ENCODE assay signal across 8 cellular contexts in genomic region chr18:57959278-57959677, GRCh38.
DNase-seq lines count a peak whose midpoint lies in the region; ATAC-seq, FAIRE-seq and TF ChIP-seq lines count a peak whose summit lies in the region.

No MANE protein-coding gene starts in this region.

- H3K18ac ChIP-seq in H1 (ENCODE audit: extremely low read depth, low read length), result no peak overlapping the region

- no peak overlapping the region for H2BK15ac ChIP-seq in H1 (ENCODE audit: low read length)

- H3K9me3 ChIP-seq in DOHH2 (ENCODE audit: control insufficient read depth, insufficient read depth, low read length), result no peaks in the 10 kb centered on the region
- H3K9me3 ChIP-seq in H1 (ENCODE audit: insufficient read depth in 2 of 2, low read depth in 1 of 2, low read length in 1 of 2), result no peaks in the 10 kb centered on the region
- H3K9me3 ChIP-seq in aorta (ENCODE audit: control insufficient read depth, low read length), result no peaks in the 10 kb centered on the region
- H3K9me3 ChIP-seq in vagina, result no peaks in the 10 kb centered on the region

- H2BK120ac ChIP-seq in H1 (replicated peaks; ENCODE audit: low read depth, low read length), result no peak overlapping the region

- no peaks in the 10 kb centered on the region for H3K36me3 Mint-ChIP-seq in HFFc6 (ENCODE audit: low read depth)
- H3K36me3 Mint-ChIP-seq in nephron (ENCODE audit: low read depth), result no peaks in the 10 kb centered on the region

- peak; percentile 81 for TF ChIP-seq CTCF in DOHH2 (IDR thresholded peaks at IDR 0.05; ENCODE audit: low read depth, low read length, poor library complexity, severe bottlenecking)
- peak; percentile 69 for TF ChIP-seq CTCF in HFFc6 (IDR thresholded peaks at IDR 0.05)
- TF ChIP-seq CTCF in H1 (IDR thresholded peaks at IDR 0.05; ENCODE audit: control extremely low read depth in 1 of 3, insufficient read depth in 1 of 3, low read depth in 1 of 3, low read length in 3 of 3), result peak; percentile 41 to 66 (median 55)
- TF ChIP-seq CTCF in nephron (IDR thresholded peaks at IDR 0.05; ENCODE audit: unreplicated experiment in 3 of 3), result peak; percentile 35 to 53 (median 37)
- no peak for TF ChIP-seq CTCF in vagina (IDR thresholded peaks at IDR 0.05)

- POLR2A ChIA-PET in H1 (lab: Charles Lee; ENCODE audit: partially characterized antibody), result interaction anchor here (0.8 kb wide), 1 partner anchor 300 kb away, joined by 4 read pairs; no protein-coding TSS in a partner anchor

- no peak overlapping the region for H3K9ac ChIP-seq in H1 (replicated peaks in 1 of 4; ENCODE audit: extremely low read depth in 1 of 4, low read depth in 3 of 4, low read length in 3 of 4)

- no peak overlapping the region for H2AK5ac ChIP-seq in H1 (ENCODE audit: low read depth, low read length)

- no peak for ATAC-seq in aorta (ENCODE audit: low FRiP score)

- FAIRE-seq in H1 (lab: Jason Lieb, UNC), result peak; percentile 82

- TF ChIP-seq POLR2A in H1 (IDR thresholded peaks at IDR 0.05; ENCODE audit: control extremely low read depth in 1 of 2, low read depth in 2 of 2, low read length in 2 of 2) (no peak), vagina (IDR thresholded peaks at IDR 0.05) (no peak)

- no peak overlapping the region for H3K4ac ChIP-seq in H1 (replicated peaks; ENCODE audit: insufficient read length, low read depth, low read length)

- H3K27ac ChIP-seq in DOHH2 (ENCODE audit: low read depth, low read length), result 0 out of 2 replicates have a peak overlapping the region, but pooled peaks have one; percentile 8
- H3K27ac ChIP-seq in H1 (ENCODE audit: low read depth, low read length), result no peak overlapping the region
- H3K27ac ChIP-seq in aorta (ENCODE audit: low read depth in 1 of 2, low read length in 2 of 2), result no peak overlapping the region
- H3K27ac ChIP-seq in vagina, result no peak overlapping the region

- no peaks in the 10 kb centered on the region for H3K9me2 ChIP-seq in DOHH2 (replicated peaks; ENCODE audit: control insufficient read depth, low read length)

- no peak overlapping the region for H3K23ac ChIP-seq in H1 (ENCODE audit: insufficient read length)

- H3K27ac Mint-ChIP-seq in HFFc6, result no peak overlapping the region
- H3K27ac Mint-ChIP-seq in nephron, result no peak overlapping the region

- H3K14ac ChIP-seq in H1 (ENCODE audit: insufficient read length), result no peak overlapping the region

- H3K27me3 ChIP-seq in DOHH2 (ENCODE audit: control insufficient read depth, low read length) (0 out of 2 replicates have a peak, but pooled peaks cover 3% of the 10 kb centered on the region), H1 (replicated peaks in 1 of 4; ENCODE audit: control insufficient read depth in 3 of 4, extremely low read depth in 1 of 4, insufficient read depth in 3 of 4, low read length in 3 of 4) (no peaks in the 10 kb centered on the region), aorta (ENCODE audit: control insufficient read depth in 1 of 2, insufficient read depth in 2 of 2, low read length in 1 of 2) (no peaks in the 10 kb centered on the region), vagina (no peaks in the 10 kb centered on the region)

- H3K79me2 ChIP-seq in DOHH2 (ENCODE audit: control insufficient read depth, low read length), result no peaks in the 10 kb centered on the region
- H3K79me2 ChIP-seq in H1 (ENCODE audit: control insufficient read depth in 1 of 2, insufficient read depth in 2 of 2, low read length in 2 of 2), result no peaks in the 10 kb centered on the region

- H4K20me1 ChIP-seq in DOHH2 (ENCODE audit: control insufficient read depth, insufficient read depth, low read depth, low read length) (no peaks in the 10 kb centered on the region), H1 (replicated peaks in 1 of 2; ENCODE audit: control insufficient read depth in 1 of 2, insufficient read depth in 2 of 2, low read length in 2 of 2) (no peaks in the 10 kb centered on the region)

- no peak overlapping the region for H4K8ac ChIP-seq in H1 (ENCODE audit: extremely low read depth, insufficient read depth, low read length)

- H3K56ac ChIP-seq in H1 (replicated peaks; ENCODE audit: insufficient read length, low read depth, low read length), result no peak overlapping the region

- no peak overlapping the region for H2BK5ac ChIP-seq in H1 (ENCODE audit: low read depth, low read length)

- H3K9me3 Mint-ChIP-seq in HFFc6 (no peaks in the 10 kb centered on the region), nephron (no peaks in the 10 kb centered on the region)

- H3K4me2 ChIP-seq in DOHH2 (ENCODE audit: low read length), result no peak overlapping the region
- no peak overlapping the region for H3K4me2 ChIP-seq in H1 (ENCODE audit: insufficient read depth in 1 of 2, low read depth in 2 of 2, low read length in 2 of 2)

- H2AFZ ChIP-seq in H1 (ENCODE audit: low read length), result no peak overlapping the region

- peaks cover 18% of the 10 kb centered on the region for H3K4me1 Mint-ChIP-seq in HFFc6 (ENCODE audit: low read depth)
- no peaks in the 10 kb centered on the region for H3K4me1 Mint-ChIP-seq in nephron

- no peak for TF ChIP-seq EP300 in H1 (IDR thresholded peaks at IDR 0.05; ENCODE audit: borderline replicate concordance in 1 of 2, low read depth in 2 of 2, low read length in 2 of 2)

- H2BK12ac ChIP-seq in H1 (ENCODE audit: low read depth, low read length), result no peak overlapping the region

- no peaks in the 10 kb centered on the region for H3F3A ChIP-seq in DOHH2 (ENCODE audit: control insufficient read depth, insufficient read depth)

- intact Hi-C loops in aorta (cut with DNase I), result no loop called here
- intact Hi-C loops in vagina (cut with DNase I), result no loop called here

- peak; percentile 53 for DNase-seq in HFFc6
- DNase-seq in NCI-H82 treated with DMSO at 0.1 percent for 48 hours (lab: John Stamatoyannopoulos, UW; ENCODE audit: unreplicated experiment), result peak; percentile 24
- DNase-seq in H1 (ENCODE audit: low read depth in 1 of 2, low spot score in 2 of 2), result no peak
- no peak for DNase-seq in aorta
- DNase-seq in vagina (ENCODE audit: extremely low spot score in 2 of 2), result no peak
- DNase-seq in cerebellar nuclear complex (lab: John Stamatoyannopoulos, UW), result no peak

- H3K27me3 Mint-ChIP-seq in HFFc6 (ENCODE audit: insufficient read depth) (peaks cover 15% of the 10 kb centered on the region), nephron (ENCODE audit: low read depth) (no peaks in the 10 kb centered on the region)

- H3K4me3 ChIP-seq in DOHH2 (ENCODE audit: low read length), result no peak overlapping the region
- no peak overlapping the region for H3K4me3 ChIP-seq in H1 (ENCODE audit: extremely low read depth in 1 of 4, insufficient read depth in 2 of 4, low read depth in 3 of 4, low read length in 4 of 4)
- H3K4me3 ChIP-seq in aorta (ENCODE audit: low read length in 2 of 2), result no peak overlapping the region
- H3K4me3 ChIP-seq in vagina, result no peak overlapping the region

- no peaks in the 10 kb centered on the region for H3K23me2 ChIP-seq in H1 (ENCODE audit: low read depth, low read length)

- no peaks in the 10 kb centered on the region for H3K36me3 ChIP-seq in DOHH2 (ENCODE audit: control insufficient read depth, low read length)
- H3K36me3 ChIP-seq in H1 (ENCODE audit: control insufficient read depth in 2 of 4, insufficient read depth in 4 of 4, low read length in 3 of 4), result no peaks in the 10 kb centered on the region
- no peaks in the 10 kb centered on the region for H3K36me3 ChIP-seq in aorta (ENCODE audit: control insufficient read depth in 1 of 2, insufficient read depth in 2 of 2, low read length in 1 of 2)
- no peaks in the 10 kb centered on the region for H3K36me3 ChIP-seq in vagina

- H4K91ac ChIP-seq in H1 (replicated peaks; ENCODE audit: insufficient read length, low read length), result no peak overlapping the region

- H3K4me3 Mint-ChIP-seq in HFFc6 (no peak overlapping the region), nephron (no peak overlapping the region)

- WGBS in H1 (ENCODE audit: extremely low coverage in 1 of 2, insufficient coverage in 1 of 2, insufficient read length in 1 of 2, insufficient replicate concordance in 2 of 2, low coverage in 1 of 2, low lambda C conversion rate in 2 of 2, missing lambda C conversion rate in 1 of 2), 2 experiments, result 71% methylated on average over 3 of the region's 3 CpGs; no CpG with 5 or more reads in 1 of the 2 experiments
- WGBS in aorta, 2 donors, result 39% methylated on average over 3 of the region's 3 CpGs

- CTCF ChIA-PET in H1 (lab: Charles Lee; ENCODE audit: partially characterized antibody), result interaction anchor here (0.6 to 5.2 kb wide), 61 partner anchors 9 to 537 kb away, joined by 3 to 29 read pairs (median 4); partner anchors contain the start of gene NEDD4L

- H2BK20ac ChIP-seq in H1 (ENCODE audit: low read length), result no peak overlapping the region

- H4K5ac ChIP-seq in H1 (ENCODE audit: insufficient read length, low read depth, low read length), result no peak overlapping the region

- H3K4me1 ChIP-seq in DOHH2 (ENCODE audit: control insufficient read depth, low read length) (peaks cover 34% of the 10 kb centered on the region), H1 (replicated peaks in 1 of 4; ENCODE audit: control insufficient read depth in 3 of 4, insufficient read depth in 4 of 4, low read length in 3 of 4) (peaks cover 0 to 3% (median 0%) of the 10 kb centered on the region in 4 experiments; a peak in 1 of 7 replicates), aorta (ENCODE audit: control insufficient read depth in 1 of 2, insufficient read depth in 2 of 2, low read length in 2 of 2) (no peaks in the 10 kb centered on the region), vagina (no peaks in the 10 kb centered on the region)

- peak; percentile 62 to 69 for TF ChIP-seq RAD21 in H1 (IDR thresholded peaks at IDR 0.05 in 1 of 2, conservative IDR thresholded peaks at IDR 0.05 in 1 of 2; ENCODE audit: low read depth in 2 of 2, low read length in 2 of 2)

- no peaks in the 10 kb centered on the region for H3K79me1 ChIP-seq in H1 (ENCODE audit: low read depth, low read length)

TF ChIP-seq in H1, 55 proteins besides CTCF, POLR2A, EP300 and RAD21:
- TF ChIP-seq USF2 (IDR thresholded peaks at IDR 0.05; ENCODE audit: low read length), result peak; percentile 34; the same call in 1 of the 2 replicates
- no peak for TF ChIP-seq SAP30 (IDR thresholded peaks at IDR 0.05; ENCODE audit: insufficient read depth, insufficient replicate concordance, low read length)
- TF ChIP-seq ZNF274 (IDR thresholded peaks at IDR 0.05; ENCODE audit: borderline replicate concordance, extremely low read depth, low read length), result no peak
TF ChIP-seq in H1: peak in this region for 1.

Comparison
In these comparisons a context has a peak if more than half of its experiments do, and no peak if none do; other contexts are left out.
1. CTCF ChIP-seq: peak in DOHH2 (single experiment), HFFc6 (single experiment), H1 (3 of 3) and nephron (3 of 3); none in vagina (0 of 3).
2. DNase-seq: peak in HFFc6 (single experiment) and NCI-H82 treated with DMSO at 0.1 percent for 48 hours (single experiment); none in H1 (0 of 2), aorta (0 of 2), vagina (0 of 2) and cerebellar nuclear complex (0 of 2).